ENCODE assay signal across 1 cellular context in genomic region chr2:240134466-240134865, GRCh38.
TF ChIP-seq lines count a peak whose summit lies in the region.

No MANE protein-coding gene starts in this region.

TF ChIP-seq in HCT116, 20 proteins besides CTCF, POLR2A, EP300 and RAD21 (continued from another document):
- TF ChIP-seq ZNF274 (IDR thresholded peaks at IDR 0.05; ENCODE audit: low read depth, low read length) (no peak), ATF3 (IDR thresholded peaks at IDR 0.05) (no peak), SRF (IDR thresholded peaks at IDR 0.05; ENCODE audit: low read depth) (no peak)
